In genomic region chr20:1965520-1966278, GRCh38 we compare ENCODE assay signal across 8 cellular contexts. TPM values are rescaled to one million over a fixed set of nuclear protein-coding genes. Genes with fewer than 3 reads are reported as not detected.
DNase-seq lines count a peak whose midpoint lies in the region; ATAC-seq and TF ChIP-seq lines count a peak whose summit lies in the region.

No MANE protein-coding gene starts in this region.

- ATAC-seq in HCT116 (peak; percentile 97), left lung (peak; percentile 92)

- no peak for TF ChIP-seq POLR2A in HCT116 (IDR thresholded peaks at IDR 0.05; ENCODE audit: borderline replicate concordance, extremely low read depth, insufficient read depth, insufficient read length)

- peak overlapping the region; percentile 64 to 97 (median 90) for H3K4me2 ChIP-seq in BLaER1 treated with 17β-estradiol and CSF1 and Interleukin-3, amounts not matched to agents 10 nM and 100 nM
- peak overlapping the region; percentile 48 for H3K4me2 ChIP-seq in HCT116 (ENCODE audit: low read length)

- CTCF ChIA-PET in HCT116 (lab: Charles Lee) = interaction anchor here (1.2 to 2.6 kb wide), 5 partner anchors 10 to 242 kb away, joined by 3 to 46 read pairs (median 4); no protein-coding TSS in a partner anchor

- no peaks in the 10 kb centered on the region for H4K20me1 ChIP-seq in BLaER1 treated with 17β-estradiol and CSF1 and Interleukin-3, amounts not matched to agents 10 nM and 100 nM
- no peaks in the 10 kb centered on the region for H4K20me1 ChIP-seq in HCT116 (ENCODE audit: insufficient read depth)

- peaks cover 33 to 87% (median 56%) of the 10 kb centered on the region in 10 experiments for H3K4me1 ChIP-seq in BLaER1 treated with 17β-estradiol and CSF1 and Interleukin-3, amounts not matched to agents 10 nM and 100 nM
- H3K4me1 ChIP-seq in HCT116 (ENCODE audit: control insufficient read depth in 1 of 2, insufficient read depth in 2 of 2, low read length in 2 of 2) (peaks cover 0 to 6% of the 10 kb centered on the region in 2 experiments; a peak in 2 of 4 replicates), colonic mucosa (no peaks in the 10 kb centered on the region), left lung (peaks cover 0 to 29% of the 10 kb centered on the region in 2 donors)

- peak overlapping the region; percentile 54 to 76 (median 74) for H3K9ac ChIP-seq in BLaER1 treated with 17β-estradiol and CSF1 and Interleukin-3, amounts not matched to agents 10 nM and 100 nM
- H3K9ac ChIP-seq in HCT116 (ENCODE audit: low read length) (no peak overlapping the region), colonic mucosa (ENCODE audit: low read depth in 2 of 2, low read length in 2 of 2) (no peak overlapping the region)

- H3K4me3 ChIP-seq in BLaER1 treated with 17β-estradiol and CSF1 and Interleukin-3, amounts not matched to agents 10 nM and 100 nM = peak overlapping the region in 9 of 10 experiments; percentile 28 to 63 (median 46); a peak in 18 of 20 replicates
- no peak overlapping the region for H3K4me3 ChIP-seq in HCT116 (replicated peaks in 1 of 2; ENCODE audit: low read depth in 1 of 2, low read length in 2 of 2)
- no peak overlapping the region for H3K4me3 ChIP-seq in colonic mucosa
- H3K4me3 ChIP-seq in left lung = peak overlapping the region in 1 of 2 donors; percentile 13

- H3K9me3 ChIP-seq in BLaER1 treated with 17β-estradiol and CSF1 and Interleukin-3, amounts not matched to agents 10 nM and 100 nM (replicated peaks in 1 of 11) = no peaks in the 10 kb centered on the region; a peak in 1 of 22 replicates
- H3K9me3 ChIP-seq in HCT116 (ENCODE audit: control insufficient read depth in 1 of 2, insufficient read depth in 1 of 2, low read depth in 1 of 2, low read length in 2 of 2) = no peaks in the 10 kb centered on the region
- no peaks in the 10 kb centered on the region for H3K9me3 ChIP-seq in colonic mucosa
- no peaks in the 10 kb centered on the region for H3K9me3 ChIP-seq in left lung

- H3K36me3 ChIP-seq in BLaER1 treated with 17β-estradiol and CSF1 and Interleukin-3, amounts not matched to agents 10 nM and 100 nM = no peaks in the 10 kb centered on the region
- H3K36me3 ChIP-seq in HCT116 (ENCODE audit: control insufficient read depth in 1 of 2, insufficient read depth in 2 of 2, low read length in 2 of 2) = no peaks in the 10 kb centered on the region
- H3K36me3 ChIP-seq in colonic mucosa = no peaks in the 10 kb centered on the region
- H3K36me3 ChIP-seq in left lung = no peaks in the 10 kb centered on the region

- POLR2A ChIA-PET in HCT116 (lab: Charles Lee) = no interaction called here

- peak overlapping the region; percentile 60 to 89 (median 87); a peak in 21 of 22 replicates for H3K27ac ChIP-seq in BLaER1 treated with 17β-estradiol and CSF1 and Interleukin-3, amounts not matched to agents 10 nM and 100 nM
- no peak overlapping the region for H3K27ac ChIP-seq in HCT116 (ENCODE audit: low read depth, low read length)
- no peak overlapping the region for H3K27ac ChIP-seq in colonic mucosa
- H3K27ac ChIP-seq in left lung = peak overlapping the region in 1 of 2 donors; percentile 84

- H3K27me3 ChIP-seq in BLaER1 treated with 17β-estradiol and CSF1 and Interleukin-3, amounts not matched to agents 10 nM and 100 nM = no peaks in the 10 kb centered on the region
- H3K27me3 ChIP-seq in HCT116 (ENCODE audit: insufficient read depth, low read length) (no peaks in the 10 kb centered on the region; the same call in 1 of the 2 replicates), colonic mucosa (no peaks in the 10 kb centered on the region), left lung (peaks cover 0 to 42% of the 10 kb centered on the region in 2 donors)

- DNase-seq in HCT116 (ENCODE audit: low read depth, low spot score) (peak; percentile 62), NCI-H2196 treated with DMSO at 0.1 percent for 48 hours (lab: John Stamatoyannopoulos, UW; ENCODE audit: unreplicated experiment) (peak; percentile 37), colonic mucosa (peak; percentile 74), left lung (peak; percentile 68 to 87), NCI-H128 (lab: John Stamatoyannopoulos, UW; ENCODE audit: unreplicated experiment) (no peak)
- DNase-seq in activated CD4-positive, alpha-beta T cell treated with anti-CD3 and anti-CD28 coated beads for 48 hours = peak; percentile 93
- peak; percentile 93 for DNase-seq in stimulated activated CD4-positive, alpha-beta T cell treated with anti-CD3 and anti-CD28 coated beads, Interleukin-4, amount 100 ng/mL, for 1 hour

- peak; percentile 90 for TF ChIP-seq RAD21 in HCT116 (IDR thresholded peaks at IDR 0.05; ENCODE audit: low read depth)

- no TSS peak for BruUV-seq in HCT116 (replicated peaks; lab: Mats Ljungman, UMichigan)

- H3K9me2 ChIP-seq in HCT116 (ENCODE audit: insufficient read depth) = no peaks in the 10 kb centered on the region

- intact Hi-C loops in HCT116 (cut with micrococcal nuclease) = loop anchor here (1.0 kb wide), 2 partner anchors 128 to 207 kb away; no protein-coding TSS in a partner anchor
- intact Hi-C loops in colonic mucosa (cut with DNase I) = loop anchor here (2.0 kb wide), 1 partner anchor 207 kb away; no protein-coding TSS in a partner anchor
- intact Hi-C loops in left lung (cut with DNase I) = no loop called here

- no peaks in the 10 kb centered on the region for H3K79me2 ChIP-seq in HCT116 (ENCODE audit: insufficient read depth, low read length)

- peak overlapping the region; percentile 75 for H2AFZ ChIP-seq in HCT116 (ENCODE audit: low read depth, low read length, poor library complexity, severe bottlenecking)

- RAD21 ChIA-PET in HCT116 (lab: Charles Lee; ENCODE audit: low non-redundant PET in 1 of 2, low total read pairs in 2 of 2, uncharacterized antibody in 2 of 2, unreplicated experiment in 2 of 2) = interaction anchor here in 1 of 2 experiments (0.7 kb wide), 1 partner anchor 205 kb away, joined by 3 read pairs; no protein-coding TSS in a partner anchor

- TF ChIP-seq CTCF in HCT116 (IDR thresholded peaks at IDR 0.05 in 2 of 3, conservative IDR thresholded peaks at IDR 0.05 in 1 of 3; ENCODE audit: borderline replicate concordance in 1 of 3, insufficient read depth in 1 of 3, low read depth in 2 of 3, low read length in 2 of 3) (peak; percentile 88 to 96 (median 92)), colonic mucosa (IDR thresholded peaks at IDR 0.05) (peak; percentile 94), left lung (IDR thresholded peaks at IDR 0.05) (peak; percentile 88 to 89)

TF ChIP-seq in HCT116, 20 proteins besides CTCF, POLR2A, EP300 and RAD21:
- TF ChIP-seq SRF (IDR thresholded peaks at IDR 0.05; ENCODE audit: low read depth) (no peak), CBX3 (IDR thresholded peaks at IDR 0.05; ENCODE audit: low read depth) (no peak), MAX (IDR thresholded peaks at IDR 0.05) (peak; percentile 88), EGR1 (IDR thresholded peaks at IDR 0.05; ENCODE audit: low read depth) (peak; percentile 75), JUND (IDR thresholded peaks at IDR 0.05) (no peak), POLR2AphosphoS5 (IDR thresholded peaks at IDR 0.05; ENCODE audit: low read depth, low read length) (no peak)

RNA-seq across cellular contexts. Expression of gene PDYN, which starts 28.2 kb away (rescaled TPM):
- total RNA-seq in HCT116 (2021; ENCODE audit: unreplicated experiment) = not detected
- not detected in 2 replicates for polyA plus RNA-seq in HCT116 (2012)
- total RNA-seq in colonic mucosa = not detected
- total RNA-seq in left lung = not detected

Comparison
In these comparisons a context has a peak if more than half of its experiments do, and no peak if none do; other contexts are left out.
1. H3K27ac ChIP-seq: peak in BLaER1 treated with 17β-estradiol and CSF1 and Interleukin-3, amounts not matched to agents 10 nM and 100 nM (11 of 11); none in HCT116 (single experiment) and colonic mucosa (single experiment).
2. H3K4me3 ChIP-seq: peak in BLaER1 treated with 17β-estradiol and CSF1 and Interleukin-3, amounts not matched to agents 10 nM and 100 nM (9 of 10); none in HCT116 (0 of 2) and colonic mucosa (single experiment).
3. H3K9ac ChIP-seq: peak in BLaER1 treated with 17β-estradiol and CSF1 and Interleukin-3, amounts not matched to agents 10 nM and 100 nM (11 of 11); none in HCT116 (single experiment) and colonic mucosa (0 of 2).
4. intact Hi-C loops: an anchor here in HCT116 (1.0 kb wide) and colonic mucosa (2.0 kb wide); none called in left lung.
5. Peak in every context shown above with its lines, with median percentiles within 50 percentile points of each other: CTCF ChIP-seq.